25 cellular contexts compared by ENCODE assay signal in genomic region chr1:79090985-79091384, GRCh38.
"Had no signal": no experiment of that assay in that cellular context is flagged by ENCODE, and none has a peak within 500 bp of the region (broad histone marks: within the 10 kb centered on the region; RNA-seq: fewer than 3 reads in every experiment).

No MANE protein-coding gene starts in this region.

- H3K4me1 Mint-ChIP-seq: activated B cell treated with CpG ODN at 0.5 μM for 24 hours; activated CD4-positive, alpha-beta T cell treated with anti-CD3 and anti-CD28 coated beads, Interleukin-2, amount 10 ng/mL, durations not matched to agents 24 days and 14 days; IgD-negative memory B cell; T-helper 17 cell had no signal

- H3K9me3 Mint-ChIP-seq: activated B cell treated with CpG ODN at 0.5 μM for 24 hours; activated CD4-positive, alpha-beta memory T cell treated with anti-CD3 and anti-CD28 coated beads for 36 hours; activated CD4-positive, alpha-beta T cell treated with anti-CD3 and anti-CD28 coated beads, Interleukin-2, amount 10 ng/mL, durations not matched to agents 24 days and 14 days; activated T-cell treated with anti-CD3 and anti-CD28 coated beads, Interleukin-2, amount 50 U/mL, for 4 hours; IgD-negative memory B cell had no signal

- H3K9ac ChIP-seq: KMS-11 had no signal

- H3K4me3 Mint-ChIP-seq: activated B cell treated with CpG ODN at 0.5 μM for 24 hours; activated CD4-positive, alpha-beta memory T cell treated with anti-CD3 and anti-CD28 coated beads for 36 hours; activated CD4-positive, alpha-beta T cell treated with anti-CD3 and anti-CD28 coated beads, Interleukin-2, amount 10 ng/mL, durations not matched to agents 24 days and 14 days; activated T-cell treated with anti-CD3 and anti-CD28 coated beads, Interleukin-2, amount 50 U/mL, for 4 hours; IgD-negative memory B cell; T-helper 17 cell had no signal

- DNase-seq: activated B cell treated with CpG ODN at 0.5 μM for 24 hours; activated CD4-positive, alpha-beta memory T cell treated with anti-CD3 and anti-CD28 coated beads for 36 hours; activated CD4-positive, alpha-beta T cell treated with anti-CD3 and anti-CD28 coated beads for 1 hour; activated CD4-positive, alpha-beta T cell treated with anti-CD3 and anti-CD28 coated beads, Interleukin-2, amount 10 ng/mL, durations not matched to agents 24 days and 14 days; activated CD8-positive, alpha-beta memory T cell treated with anti-CD3 and anti-CD28 coated beads for 24 hours; activated effector memory CD4-positive, alpha-beta T cell treated with anti-CD3 and anti-CD28 coated beads, Interleukin-2, amount 50 U/mL, for 16 hours; activated naive CD4-positive, alpha-beta T cell treated with Interleukin-2 at 50 U/mL for 16 hours; activated T-cell treated with anti-CD3 and anti-CD28 coated beads, Interleukin-2, amount 50 U/mL, for 4 hours; anterior cingulate cortex; MM.1S; NCI-H1105; NCI-H1436; NCI-H1694 treated with DMSO at 0.1 percent for 48 hours; NCI-H2029 treated with DMSO at 0.1 percent for 48 hours; NCI-H345; NCI-H510A treated with DMSO at 0.1 percent for 48 hours; NCI-H69; NK-92 treated with Interleukin-12 subunit alpha and Interleukin-12 subunit beta, amount 100 ng/mL, for 24 hours; OCI-M1; SIG-M5; T-helper 17 cell; T-helper 9 cell had no signal

- H3K27ac Mint-ChIP-seq: activated B cell treated with CpG ODN at 0.5 μM for 24 hours; activated CD4-positive, alpha-beta memory T cell treated with anti-CD3 and anti-CD28 coated beads for 36 hours; activated CD4-positive, alpha-beta T cell treated with anti-CD3 and anti-CD28 coated beads, Interleukin-2, amount 10 ng/mL, durations not matched to agents 24 days and 14 days; activated naive CD4-positive, alpha-beta T cell treated with anti-CD3 and anti-CD28 coated beads, Interleukin-2, amount 50 U/mL, for 72 hours; IgD-negative memory B cell; T-helper 17 cell had no signal

- H3K36me3 Mint-ChIP-seq: activated CD4-positive, alpha-beta memory T cell treated with anti-CD3 and anti-CD28 coated beads for 36 hours; activated naive CD4-positive, alpha-beta T cell treated with anti-CD3 and anti-CD28 coated beads, Interleukin-2, amount 50 U/mL, for 72 hours; IgD-negative memory B cell had no signal

- H3K27me3 Mint-ChIP-seq: activated B cell treated with CpG ODN at 0.5 μM for 24 hours; activated CD4-positive, alpha-beta memory T cell treated with anti-CD3 and anti-CD28 coated beads for 36 hours; activated CD4-positive, alpha-beta T cell treated with anti-CD3 and anti-CD28 coated beads, Interleukin-2, amount 10 ng/mL, durations not matched to agents 24 days and 14 days; IgD-negative memory B cell; T-helper 17 cell had no signal

- H3K4me2 ChIP-seq: KMS-11 had no signal

- H3K27ac ChIP-seq: KMS-11 had no signal
